Comparison of ENCODE assay signal across 9 cellular contexts in genomic region chr2:200308421-200309295, GRCh38. TPM values are rescaled to one million over a fixed set of nuclear protein-coding genes. Genes with fewer than 3 reads are reported as not detected.
DNase-seq lines count a peak whose midpoint lies in the region; ATAC-seq, FAIRE-seq and TF ChIP-seq lines count a peak whose summit lies in the region.
"Had no signal": no experiment of that assay in that cellular context is flagged by ENCODE, and none has a peak within 500 bp of the region (broad histone marks: within the 10 kb centered on the region; RNA-seq: fewer than 3 reads in every experiment).

No MANE protein-coding gene starts in this region.

- peaks cover 13% of the 10 kb centered on the region for H3K36me3 Mint-ChIP-seq in activated T-helper 2 cell treated with anti-CD3 and anti-CD28 coated beads, Interferon-gamma antibody, Interleukin-2, Interleukin-4, amounts not matched to agents 10 μg/mL and 5 μg/mL and 100 μg/mL, durations not matched to agents 14 hours and 24 hours and 36 hours (ENCODE audit: low read depth)

- peak overlapping the region; percentile 78 for H3K4me3 Mint-ChIP-seq in activated T-helper 2 cell treated with anti-CD3 and anti-CD28 coated beads, Interferon-gamma antibody, Interleukin-2, Interleukin-4, amounts not matched to agents 10 μg/mL and 5 μg/mL and 100 μg/mL, durations not matched to agents 14 hours and 24 hours and 36 hours (ENCODE audit: low read depth)

- FAIRE-seq in kidney (lab: Jason Lieb, UNC), result peak; percentile 6
- FAIRE-seq in urothelium cell line (lab: Jason Lieb, UNC), result no peak

- H3K27ac ChIP-seq in heart left ventricle, result peak overlapping the region in 10 of 12 donors; percentile 87 to 96 (median 92)
- peak overlapping the region; percentile 1 to 34 for H3K27ac ChIP-seq in kidney (ENCODE audit: low read depth in 2 of 2, low read length in 2 of 2)
- peak overlapping the region; percentile 98 for H3K27ac ChIP-seq in vagina

- TF ChIP-seq CTCF in heart left ventricle (IDR thresholded peaks at IDR 0.05) (peak in 4 of 12 donors; percentile 6 to 40 (median 34)), kidney (IDR thresholded peaks at IDR 0.05; ENCODE audit: borderline replicate concordance, extremely low read depth, insufficient read depth) (peak; percentile 16), vagina (IDR thresholded peaks at IDR 0.05) (no peak)

- H3K9me3 Mint-ChIP-seq in activated T-helper 2 cell treated with anti-CD3 and anti-CD28 coated beads, Interferon-gamma antibody, Interleukin-2, Interleukin-4, amounts not matched to agents 10 μg/mL and 5 μg/mL and 100 μg/mL, durations not matched to agents 14 hours and 24 hours and 36 hours, result no peaks in the 10 kb centered on the region
- H3K9me3 Mint-ChIP-seq: stimulated activated naive CD8-positive, alpha-beta T cell treated with anti-CD3 and anti-CD28 coated beads, Interleukin-15, Interleukin-2, amounts not matched to agents 100 ng/mL and 50 ng/mL, for 24 hours had no signal

- no peak for ATAC-seq in heart left ventricle

- 52 to 58% (median 57%) methylated on average over 5 of the region's 5 CpGs for WGBS in heart left ventricle, 4 donors

- H3K27me3 Mint-ChIP-seq in activated T-helper 2 cell treated with anti-CD3 and anti-CD28 coated beads, Interferon-gamma antibody, Interleukin-2, Interleukin-4, amounts not matched to agents 10 μg/mL and 5 μg/mL and 100 μg/mL, durations not matched to agents 14 hours and 24 hours and 36 hours (ENCODE audit: low read depth), result peaks cover 4% of the 10 kb centered on the region

- no peak for TF ChIP-seq POLR2A in heart left ventricle (IDR thresholded peaks at IDR 0.05)
- no peak for TF ChIP-seq POLR2A in vagina (IDR thresholded peaks at IDR 0.05)

- peak overlapping the region; percentile 6 for H3K27ac Mint-ChIP-seq in activated T-helper 2 cell treated with anti-CD3 and anti-CD28 coated beads, Interferon-gamma antibody, Interleukin-2, Interleukin-4, amounts not matched to agents 10 μg/mL and 5 μg/mL and 100 μg/mL, durations not matched to agents 14 hours and 24 hours and 36 hours
- H3K27ac Mint-ChIP-seq: stimulated activated naive CD8-positive, alpha-beta T cell treated with anti-CD3 and anti-CD28 coated beads, Interleukin-15, Interleukin-2, amounts not matched to agents 100 ng/mL and 50 ng/mL, for 24 hours had no signal

- peaks cover 37% of the 10 kb centered on the region for H3K4me1 Mint-ChIP-seq in activated T-helper 2 cell treated with anti-CD3 and anti-CD28 coated beads, Interferon-gamma antibody, Interleukin-2, Interleukin-4, amounts not matched to agents 10 μg/mL and 5 μg/mL and 100 μg/mL, durations not matched to agents 14 hours and 24 hours and 36 hours (ENCODE audit: low read depth)

- no peak for DNase-seq in heart left ventricle
- DNase-seq in cardiac septum (ENCODE audit: low spot score), result no peak
- no peak for DNase-seq in activated T-helper 2 cell treated with anti-CD3 and anti-CD28 coated beads, Interferon-gamma antibody, Interleukin-2, Interleukin-4, amounts not matched to agents 10 μg/mL and 5 μg/mL and 100 μg/mL, durations not matched to agents 14 hours and 24 hours and 36 hours (ENCODE audit: low spot score)
- DNase-seq in kidney, result no peak
- no peak for DNase-seq in vagina (ENCODE audit: extremely low spot score in 2 of 2)
- DNase-seq in activated CD4-positive, alpha-beta T cell treated with anti-CD3 and anti-CD28 coated beads, Interleukin-2, amount 50 U/mL, for 1 hour, result no peak
- DNase-seq in urothelium cell line (ENCODE audit: low spot score), result no peak
- no peak for DNase-seq in NCI-H1048 (lab: John Stamatoyannopoulos, UW)

- intact Hi-C loops in heart left ventricle (cut with DNase I) (loop anchor here in 9 of 10 donors (5.0 to 10.0 kb wide), 11 partner anchors 69 to 326 kb away; no protein-coding TSS in a partner anchor), cardiac septum (cut with DNase I) (loop anchor here (5.0 kb wide), 4 partner anchors 81 to 396 kb away; partner anchors contain the start of gene C2orf69), kidney (cut with DNase I) (loop anchor here (10.0 kb wide), 2 partner anchors 176 to 324 kb away; no protein-coding TSS in a partner anchor), vagina (cut with DNase I) (loop anchor here (10.0 kb wide), 1 partner anchor 146 kb away; no protein-coding TSS in a partner anchor)
- intact Hi-C loops in activated T-helper 2 cell treated with anti-CD3 and anti-CD28 coated beads, Interferon-gamma antibody, Interleukin-2, Interleukin-4, amounts not matched to agents 10 μg/mL and 5 μg/mL and 100 μg/mL, durations not matched to agents 14 hours and 24 hours and 36 hours (cut with micrococcal nuclease), result loop anchor here (2.0 to 5.0 kb wide), 5 partner anchors 14 to 330 kb away; partner anchors contain the start of gene SGO2

- H3K27me3 ChIP-seq in heart left ventricle, result no peaks in the 10 kb centered on the region
- H3K27me3 ChIP-seq in vagina, result no peaks in the 10 kb centered on the region

- H3K4me3 ChIP-seq in heart left ventricle (peak overlapping the region in 9 of 12 donors; percentile 64 to 97 (median 89)), kidney (ENCODE audit: low read length in 2 of 2) (peak overlapping the region; percentile 28 to 69), vagina (peak overlapping the region in 1 of 2 donors; percentile 74)

- H3K36me3 ChIP-seq in heart left ventricle, result no peaks in the 10 kb centered on the region
- no peaks in the 10 kb centered on the region for H3K36me3 ChIP-seq in kidney (ENCODE audit: control insufficient read depth in 1 of 2, insufficient read depth in 2 of 2, low read length in 2 of 2)
- H3K36me3 ChIP-seq in vagina, result no peaks in the 10 kb centered on the region

- H3K4me1 ChIP-seq in heart left ventricle (peaks cover 0 to 58% (median 30%) of the 10 kb centered on the region in 12 donors), kidney (ENCODE audit: control insufficient read depth in 1 of 2, insufficient read depth in 1 of 2, low read depth in 1 of 2, low read length in 2 of 2) (peaks cover 0 to 15% of the 10 kb centered on the region in 2 donors), vagina (peaks cover 63% of the 10 kb centered on the region)

- peak overlapping the region; percentile 5 to 7 for H3K9ac ChIP-seq in kidney (ENCODE audit: low read length in 2 of 2)

- H3K9me3 ChIP-seq in heart left ventricle (no peaks in the 10 kb centered on the region), kidney (ENCODE audit: control insufficient read depth in 1 of 2, low read length in 2 of 2) (no peaks in the 10 kb centered on the region), vagina (no peaks in the 10 kb centered on the region)

RNA-seq across cellular contexts. Expression of gene SPATS2L, which starts 2.2 kb away (rescaled TPM):
- total RNA-seq in heart left ventricle (100 to 1,000 TPM in 5 of 9 donors, 10 to 100 TPM in 4; 69.7 to 177 (median 102) TPM), cardiac septum (144 TPM), kidney (166 TPM), vagina (65.6 TPM)
- polyA plus RNA-seq in heart left ventricle (100 to 1,000 TPM in 1 of 2 donors, 10 to 100 TPM in 1; 34.9 to 153 TPM), kidney (ENCODE audit: insufficient read depth, low read depth, low replicate concordance) (86.1 TPM)
- 57.5 and 62.2 TPM in 2 replicates for total RNA-seq in activated T-helper 2 cell treated with anti-CD3 and anti-CD28 coated beads, Interferon-gamma antibody, Interleukin-2, Interleukin-4, amounts not matched to agents 10 μg/mL and 5 μg/mL and 100 μg/mL, durations not matched to agents 14 hours and 24 hours and 36 hours

Comparison
In these comparisons a context has a peak if more than half of its experiments do, and no peak if none do; other contexts are left out.
1. H3K27ac ChIP-seq: peak in every context shown above with its lines; median percentile 98 in vagina; 92 in heart left ventricle; 18 in kidney.